ENCODE assay signal across 8 cellular contexts in genomic region chr17:38353084-38353604, GRCh38. TPM values are rescaled to one million over a fixed set of nuclear protein-coding genes. Genes with fewer than 3 reads are reported as not detected.
DNase-seq lines count a peak whose midpoint lies in the region; ATAC-seq, FAIRE-seq and TF ChIP-seq lines count a peak whose summit lies in the region.

No MANE protein-coding gene starts in this region.

- H3K9ac ChIP-seq in GM12878 (ENCODE audit: control insufficient read depth, insufficient read depth, low read length) (peak overlapping the region; percentile 61), mesendoderm (ENCODE audit: low read length) (peak overlapping the region; percentile 88)

- no peak overlapping the region for H3K23ac ChIP-seq in mesendoderm (ENCODE audit: low read length)

- CTCF ChIA-PET in GM12878 (lab: Yijun Ruan, JAX): interaction anchor here (0.7 to 9.3 kb wide), 5 partner anchors 15 to 512 kb away, joined by 3 to 349 read pairs (median 4); no protein-coding TSS in a partner anchor

- in situ Hi-C loops in GM12878 (cut with MboI): no loop called here

- H3K4ac ChIP-seq in mesendoderm (ENCODE audit: low read depth, low read length): no peak overlapping the region

- H3K27ac ChIP-seq in cardiac muscle cell (no peak overlapping the region), GM12878 (ENCODE audit: control insufficient read depth, insufficient read depth) (no peak overlapping the region), mesendoderm (ENCODE audit: low read depth, low read length) (no peak overlapping the region), uterus (peak overlapping the region; percentile 84 to 86)

- H3K4me3 ChIP-seq in cardiac muscle cell (peak overlapping the region; percentile 99), GM12878 (peak overlapping the region; percentile 75), mesendoderm (ENCODE audit: low read length) (peak overlapping the region; percentile 52), uterus (peak overlapping the region; percentile 45 to 94)

- H3K4me1 ChIP-seq in cardiac muscle cell (ENCODE audit: low read depth): peaks cover 14% of the 10 kb centered on the region
- H3K4me1 ChIP-seq in GM12878 (ENCODE audit: control insufficient read depth, insufficient read depth, low read length): peaks cover 4% of the 10 kb centered on the region
- H3K4me1 ChIP-seq in mesendoderm (ENCODE audit: control insufficient read depth, low read depth, low read length): peaks cover 9% of the 10 kb centered on the region
- H3K4me1 ChIP-seq in uterus: peaks cover 4 to 16% of the 10 kb centered on the region in 2 donors

- SMC1A ChIA-PET in GM12878 (lab: Charles Lee; ENCODE audit: uncharacterized antibody, unreplicated experiment): interaction anchor here (1.1 to 7.9 kb wide), 4 partner anchors 12 to 315 kb away, joined by 3 to 161 read pairs (median 6); no protein-coding TSS in a partner anchor

- no peak for TF ChIP-seq CTCF in cardiac muscle cell (IDR thresholded peaks at IDR 0.05; ENCODE audit: low read depth, low read length)
- TF ChIP-seq CTCF in GM12878 (IDR thresholded peaks at IDR 0.05 in 2 of 3, conservative IDR thresholded peaks at IDR 0.05 in 1 of 3; ENCODE audit: control insufficient read depth in 2 of 3, extremely low read depth in 1 of 3, insufficient read depth in 1 of 3, low read depth in 3 of 3, low read length in 3 of 3): no peak
- TF ChIP-seq CTCF in uterus (IDR thresholded peaks at IDR 0.05): no peak

- H2BK15ac ChIP-seq in mesendoderm (replicated peaks; ENCODE audit: low read depth): no peak overlapping the region

- no peak for FAIRE-seq in GM12878 (lab: Jason Lieb, UNC)

- peak overlapping the region; percentile 99 for H3K4me2 ChIP-seq in GM12878 (ENCODE audit: control insufficient read depth, insufficient read depth)
- peak overlapping the region; percentile 4 for H3K4me2 ChIP-seq in mesendoderm (ENCODE audit: low read length)

- ATAC-seq in Right ventricle myocardium inferior: no peak
- ATAC-seq in GM12878: no peak; the same call in 2 of the 3 replicates
- no peak for ATAC-seq in GM21737 (IDR thresholded peaks at IDR 0.05; ENCODE audit: unreplicated experiment)

- TF ChIP-seq RAD21 in GM12878 (IDR thresholded peaks at IDR 0.05; ENCODE audit: insufficient read depth, low read depth, low read length): no peak

- RAD21 ChIA-PET in GM12878 (lab: Charles Lee; ENCODE audit: unreplicated experiment): interaction anchor here (1.3 to 8.4 kb wide), 3 partner anchors 20 to 60 kb away, joined by 3 to 172 read pairs (median 6); no protein-coding TSS in a partner anchor

- no peak overlapping the region for H4K8ac ChIP-seq in mesendoderm (ENCODE audit: low read depth, low read length)

- H4K20me1 ChIP-seq in GM12878 (ENCODE audit: control insufficient read depth, insufficient read depth): no peaks in the 10 kb centered on the region

- no TSS peak for BruUV-seq in GM12878 (replicated peaks; lab: Mats Ljungman, UMichigan)

- peaks cover 11% of the 10 kb centered on the region for H3K79me1 ChIP-seq in mesendoderm (ENCODE audit: low read length)

- H3K56ac ChIP-seq in mesendoderm (ENCODE audit: low read length): peak overlapping the region; percentile 92

- H2AK5ac ChIP-seq in mesendoderm (ENCODE audit: low read length): no peak overlapping the region

- no peaks in the 10 kb centered on the region for H3K27me3 ChIP-seq in cardiac muscle cell
- no peaks in the 10 kb centered on the region for H3K27me3 ChIP-seq in GM12878 (replicated peaks in 1 of 2; ENCODE audit: control insufficient read depth in 2 of 2, insufficient read depth in 2 of 2, low read length in 1 of 2)
- H3K27me3 ChIP-seq in mesendoderm (ENCODE audit: insufficient read depth, low read length, poor library complexity): no peaks in the 10 kb centered on the region
- H3K27me3 ChIP-seq in uterus: no peaks in the 10 kb centered on the region

- no peak overlapping the region for H2BK5ac ChIP-seq in mesendoderm (ENCODE audit: low read length)

- peak in 1 of 2 donors; percentile 8 for DNase-seq in cardiac muscle cell (ENCODE audit: low read depth in 1 of 2, low spot score in 1 of 2)
- no peak for DNase-seq in Right ventricle myocardium inferior (ENCODE audit: missing footprints)
- no peak for DNase-seq in GM12878 (ENCODE audit: low read depth, low spot score)
- DNase-seq in mesendoderm: no peak
- no peak for DNase-seq in uterus
- DNase-seq in NCI-H2196 (lab: John Stamatoyannopoulos, UW; ENCODE audit: unreplicated experiment): no peak
- no peak for DNase-seq in SHP77 (lab: John Stamatoyannopoulos, UW)

- H3K9me3 ChIP-seq in cardiac muscle cell (ENCODE audit: low read depth) (no peaks in the 10 kb centered on the region), GM12878 (replicated peaks; ENCODE audit: control insufficient read depth, insufficient read depth, low read length) (no peaks in the 10 kb centered on the region), uterus (no peaks in the 10 kb centered on the region)

- no peaks in the 10 kb centered on the region for H3K36me3 ChIP-seq in cardiac muscle cell
- no peaks in the 10 kb centered on the region for H3K36me3 ChIP-seq in GM12878 (ENCODE audit: control insufficient read depth in 2 of 2, insufficient read depth in 2 of 2, low read length in 1 of 2)
- H3K36me3 ChIP-seq in mesendoderm (ENCODE audit: control insufficient read depth, insufficient read depth, low read length): no peaks in the 10 kb centered on the region
- no peaks in the 10 kb centered on the region for H3K36me3 ChIP-seq in uterus

- H2BK120ac ChIP-seq in mesendoderm (ENCODE audit: low read depth, low read length): no peak overlapping the region

- H3K79me2 ChIP-seq in GM12878 (ENCODE audit: control insufficient read depth, insufficient read depth, low read length): peaks cover 8% of the 10 kb centered on the region
- H3K79me2 ChIP-seq in mesendoderm (ENCODE audit: control insufficient read depth, insufficient read depth, low read length): peaks cover 22% of the 10 kb centered on the region

- H2AFZ ChIP-seq in GM12878 (ENCODE audit: control insufficient read depth, low read depth, low read length): peak overlapping the region; percentile 64; the same call in 1 of the 2 replicates

- intact Hi-C loops in Right ventricle myocardium inferior (cut with DNase I): loop anchor here (10.0 kb wide), 2 partner anchors 152 to 312 kb away; no protein-coding TSS in a partner anchor
- intact Hi-C loops in GM12878 (cut with micrococcal nuclease; ENCODE audit: unreplicated experiment): loop anchor here (10.0 kb wide), 1 partner anchor 322 kb away; the partner anchor contains the start of gene EPOP
- intact Hi-C loops in uterus (cut with DNase I; ENCODE audit: low total_unique reads): no loop called here

- TF ChIP-seq EP300 in GM12878 (IDR thresholded peaks at IDR 0.05; ENCODE audit: borderline replicate concordance in 1 of 2, control insufficient read depth in 1 of 2, low read depth in 2 of 2, low read length in 2 of 2): no peak

- H4K5ac ChIP-seq in mesendoderm (ENCODE audit: low read length): no peak overlapping the region

- WGBS in GM12878 (ENCODE audit: insufficient coverage, insufficient replicate concordance, low lambda C conversion rate, missing lambda C conversion rate): 30% methylated on average over 8 of the region's 8 CpGs
- no CpG with 5 or more reads among the region's 8 CpGs for WGBS in mesendoderm (ENCODE audit: extremely low coverage, insufficient coverage, low lambda C conversion rate)

- no peak overlapping the region for H3K18ac ChIP-seq in mesendoderm (ENCODE audit: low read length)

- no peak for TF ChIP-seq POLR2A in GM12878 (IDR thresholded peaks at IDR 0.05; ENCODE audit: low read depth, low read length)
- no peak for TF ChIP-seq POLR2A in uterus (IDR thresholded peaks at IDR 0.05)

- POLR2A ChIA-PET in GM12878 (lab: Charles Lee): interaction anchor here (0.8 to 1.4 kb wide), 3 partner anchors 8 to 51 kb away, joined by 3 read pairs; no protein-coding TSS in a partner anchor

RNA-seq across cellular contexts. Expression of gene SOCS7, which starts 1.5 kb away (rescaled TPM):
- 12.5 and 18.7 TPM in 2 replicates for total RNA-seq in cardiac muscle cell
- 2.8 and 4.2 TPM in 2 replicates for polyA plus RNA-seq in cardiac muscle cell
- total RNA-seq in Right ventricle myocardium inferior: 12.0 TPM
- 17.9 and 18.9 TPM in 2 replicates for total RNA-seq in GM12878 (2013; cell fraction: nucleolus; rRNA removed)
- 6.9 and 7.2 TPM in 2 replicates for total RNA-seq in GM12878 (2014; rRNA removed)
- total RNA-seq in GM12878 (2014; rRNA removed; fragmentation: Illumina TruSeq; extraction: Trizol): 8.8 and 9.5 TPM in 2 replicates
- 12.7 and 12.8 TPM in 2 replicates for total RNA-seq in GM12878 (2021)
- polyA plus RNA-seq in GM12878 (2011; ENCODE audit: low read depth): 5.0 TPM
- 8.1 and 10.1 TPM in 2 replicates for polyA plus RNA-seq in GM12878 (2011; rRNA removed)
- polyA plus RNA-seq in GM12878 (2011; cell fraction: cytosol; rRNA removed): 11.9 and 12.9 TPM in 2 replicates
- polyA plus RNA-seq in GM12878 (2011; cell fraction: nucleus; rRNA removed): 10.4 and 13.0 TPM in 2 replicates
- 7.6 and 9.5 TPM in 2 replicates for polyA plus RNA-seq in GM12878 (2012)
- polyA plus RNA-seq in GM12878 (2014; fragmentation: Illumina TruSeq; extraction: Trizol): 8.4 and 10.0 TPM in 2 replicates
- polyA plus RNA-seq in GM12878 (2014; fragmentation: Nextera tagmentation; extraction: Ambion mirVana): 1 to 10 TPM in 1 of 2 experiments, under 1 TPM in 1; 0.93 to 1.6 TPM
- polyA plus RNA-seq in GM12878 (2014; rRNA removed): 7.3 and 9.6 TPM in 2 replicates
- 1 to 10 TPM in 1 of 2 experiments, under 1 TPM in 1; 0.68 to 1.1 TPM for polyA plus RNA-seq in GM12878 (2016; fragmentation: Nextera tagmentation; extraction: Ambion mirVana)
- 18.4 and 27.2 TPM in 2 replicates for polyA minus RNA-seq in GM12878 (2011; rRNA and poly(A)+ RNA removed)
- polyA minus RNA-seq in GM12878 (2011; cell fraction: cytosol; rRNA and poly(A)+ RNA removed): 5.8 and 6.8 TPM in 2 replicates
- 7.0 and 11.2 TPM in 2 replicates for polyA minus RNA-seq in GM12878 (2011; cell fraction: nucleus; rRNA and poly(A)+ RNA removed)
- 12.2 TPM for polyA plus RNA-seq in mesendoderm (2013, experiment 1 of 2)
- 12.5 TPM for polyA plus RNA-seq in mesendoderm (2013, experiment 2 of 2)
- 10 to 100 TPM in 2 of 4 donors, 1 to 10 TPM in 2; 2.6 to 24.5 (median 14.6) TPM for total RNA-seq in uterus

RNA-seq across cellular contexts. Expression of gene GPR179, which starts 9.4 kb away (rescaled TPM):
- total RNA-seq in cardiac muscle cell (0.07 and 0.51 TPM in 2 replicates), Right ventricle myocardium inferior (not detected), GM12878 (2014; rRNA removed) (0.05 TPM in 1 of 2 replicates, not detected in the other), GM12878 (2014; rRNA removed; fragmentation: Illumina TruSeq; extraction: Trizol) (under 0.01 and 0.05 TPM in 2 replicates), GM12878 (2021) (0.08 TPM in 1 of 2 replicates, not detected in the other), uterus (1 to 10 TPM in 1 of 4 donors, under 1 TPM in 2, not detected in 1; 0.12 to 5.3 (median 0.97) TPM)
- polyA plus RNA-seq in cardiac muscle cell (0.12 TPM in 1 of 2 replicates, not detected in the other), GM12878 (2011; rRNA removed) (0.03 TPM in 2 replicates), GM12878 (2014; fragmentation: Illumina TruSeq; extraction: Trizol) (0.03 TPM in 1 of 2 replicates, not detected in the other), GM12878 (2014; fragmentation: Nextera tagmentation; extraction: Ambion mirVana) (not detected), GM12878 (2014; rRNA removed) (0.01 and 0.04 TPM in 2 replicates), GM12878 (2016; fragmentation: Nextera tagmentation; extraction: Ambion mirVana) (under 1 TPM; 0.01 TPM)
- 0.23 and 0.29 TPM in 2 replicates for total RNA-seq in GM12878 (2013; cell fraction: nucleolus; rRNA removed)
- not detected for polyA plus RNA-seq in GM12878 (2011; ENCODE audit: low read depth)
- polyA plus RNA-seq in GM12878 (2011; cell fraction: cytosol; rRNA removed): 0.04 and 0.05 TPM in 2 replicates
- 0.15 and 0.22 TPM in 2 replicates for polyA plus RNA-seq in GM12878 (2011; cell fraction: nucleus; rRNA removed)
- polyA plus RNA-seq in GM12878 (2012): 0.05 and 0.06 TPM in 2 replicates
- polyA minus RNA-seq in GM12878 (2011; rRNA and poly(A)+ RNA removed): under 0.01 and 0.31 TPM in 2 replicates
- polyA minus RNA-seq in GM12878 (2011; cell fraction: cytosol; rRNA and poly(A)+ RNA removed): not detected in 2 replicates
- polyA minus RNA-seq in GM12878 (2011; cell fraction: nucleus; rRNA and poly(A)+ RNA removed): 0.10 TPM in 1 of 2 replicates, not detected in the other
- 0.01 TPM for polyA plus RNA-seq in mesendoderm (2013, experiment 1 of 2)
- 0.01 TPM for polyA plus RNA-seq in mesendoderm (2013, experiment 2 of 2)

RNA-seq across cellular contexts. Expression of gene MRPL45, which starts 56.2 kb away (rescaled TPM):
- 42.0 and 46.7 TPM in 2 replicates for total RNA-seq in cardiac muscle cell
- polyA plus RNA-seq in cardiac muscle cell: 43.5 and 49.0 TPM in 2 replicates
- total RNA-seq in Right ventricle myocardium inferior: 36.9 TPM
- 10.3 and 10.6 TPM in 2 replicates for total RNA-seq in GM12878 (2013; cell fraction: nucleolus; rRNA removed)
- total RNA-seq in GM12878 (2014; rRNA removed): 47.4 and 54.9 TPM in 2 replicates
- 36.2 and 37.5 TPM in 2 replicates for total RNA-seq in GM12878 (2014; rRNA removed; fragmentation: Illumina TruSeq; extraction: Trizol)
- total RNA-seq in GM12878 (2021): 44.5 and 45.3 TPM in 2 replicates
- polyA plus RNA-seq in GM12878 (2011; ENCODE audit: low read depth): 40.8 TPM
- 80.9 and 97.4 TPM in 2 replicates for polyA plus RNA-seq in GM12878 (2011; rRNA removed)
- polyA plus RNA-seq in GM12878 (2011; cell fraction: cytosol; rRNA removed): 56.5 and 69.7 TPM in 2 replicates
- 23.4 and 24.2 TPM in 2 replicates for polyA plus RNA-seq in GM12878 (2011; cell fraction: nucleus; rRNA removed)
- 38.6 and 47.3 TPM in 2 replicates for polyA plus RNA-seq in GM12878 (2012)
- polyA plus RNA-seq in GM12878 (2014; fragmentation: Illumina TruSeq; extraction: Trizol): 82.4 and 98.5 TPM in 2 replicates
- 100 to 1,000 TPM; 107 to 128 TPM for polyA plus RNA-seq in GM12878 (2014; fragmentation: Nextera tagmentation; extraction: Ambion mirVana)
- polyA plus RNA-seq in GM12878 (2014; rRNA removed): 60.2 and 61.1 TPM in 2 replicates
- polyA plus RNA-seq in GM12878 (2016; fragmentation: Nextera tagmentation; extraction: Ambion mirVana): 10 to 100 TPM; 57.8 to 58.1 TPM
- 56.0 and 57.7 TPM in 2 replicates for polyA minus RNA-seq in GM12878 (2011; rRNA and poly(A)+ RNA removed)
- 11.8 and 15.4 TPM in 2 replicates for polyA minus RNA-seq in GM12878 (2011; cell fraction: cytosol; rRNA and poly(A)+ RNA removed)
- polyA minus RNA-seq in GM12878 (2011; cell fraction: nucleus; rRNA and poly(A)+ RNA removed): 4.6 and 5.5 TPM in 2 replicates
- 78.4 TPM for polyA plus RNA-seq in mesendoderm (2013, experiment 1 of 2)
- 79.1 TPM for polyA plus RNA-seq in mesendoderm (2013, experiment 2 of 2)
- total RNA-seq in uterus: 10 to 100 TPM in 3 of 4 donors, 1 to 10 TPM in 1; 6.7 to 32.3 (median 19.0) TPM

Comparison
In these comparisons a context has a peak if more than half of its experiments do, and no peak if none do; other contexts are left out.
1. H3K27ac ChIP-seq: peak in uterus (2 of 2); none in cardiac muscle cell (single experiment), GM12878 (single experiment) and mesendoderm (single experiment).
2. Peak in every context shown above with its lines, with median percentiles within 50 percentile points of each other: H3K4me3 ChIP-seq.